ENCODE assay signal across 3 cellular contexts in the genomic region with DNA sequence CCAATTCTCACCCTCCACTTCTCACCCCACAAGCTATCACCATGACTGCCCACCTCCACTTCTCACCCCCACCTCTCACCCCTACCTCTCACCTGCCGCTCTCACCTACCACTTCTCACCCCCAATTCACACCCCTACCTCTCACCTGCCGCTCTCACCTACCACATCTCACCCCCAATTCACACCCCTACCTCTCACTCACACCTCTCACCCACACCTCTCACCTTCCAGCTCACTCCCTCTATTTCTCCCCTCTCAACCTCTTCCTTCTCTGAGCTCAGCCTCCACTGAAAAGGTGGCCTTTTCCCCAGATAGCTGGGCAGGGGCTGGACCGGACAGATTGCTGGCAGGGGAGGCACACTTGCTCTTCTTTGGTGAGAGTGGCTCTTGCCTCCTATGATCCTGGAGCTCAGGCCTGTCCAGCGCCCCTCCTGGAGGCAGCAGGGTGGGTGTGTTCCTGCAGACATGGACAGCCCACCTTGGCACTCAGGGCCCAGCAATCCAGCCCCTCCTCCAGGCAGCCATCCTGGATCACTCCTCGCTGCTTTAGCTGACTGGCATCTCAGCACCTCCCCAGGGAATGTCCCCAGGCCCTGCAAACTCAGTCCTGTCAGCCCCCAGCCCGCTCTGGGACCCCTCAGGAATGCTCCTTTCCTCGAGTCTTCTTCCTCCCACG. TPM values are rescaled to one million over a fixed set of nuclear protein-coding genes. Genes with fewer than 3 reads are reported as not detected.
"Had no signal": no experiment of that assay in that cellular context is flagged by ENCODE, and none has a peak within 500 bp of the region (broad histone marks: within the 10 kb centered on the region; RNA-seq: fewer than 3 reads in every experiment).

No MANE protein-coding gene starts in this region.

RNA-seq across cellular contexts. Expression of gene PRODH, which starts 25.7 kb away (rescaled TPM):
- total RNA-seq: activated CD8-positive, alpha-beta T cell treated with anti-CD3 and anti-CD28 coated beads for 36 hours; SJSA1 had no signal
- polyA plus RNA-seq: IgD-negative memory B cell had no signal
